ENCODE assay signal across 16 cellular contexts in genomic region chr18:6044773-6045172, GRCh38.
DNase-seq lines count a peak whose midpoint lies in the region; ATAC-seq and TF ChIP-seq lines count a peak whose summit lies in the region.
"Had no signal": no experiment of that assay in that cellular context is flagged by ENCODE, and none has a peak within 500 bp of the region (broad histone marks: within the 10 kb centered on the region; RNA-seq: fewer than 3 reads in every experiment).

No MANE protein-coding gene starts in this region.

- no peak overlapping the region for H3K9ac ChIP-seq in PC-3 (ENCODE audit: low read length)

- no peak overlapping the region for H2AFZ ChIP-seq in PC-3 (ENCODE audit: low read length)

- TF ChIP-seq CTCF in AG09309 (IDR thresholded peaks at IDR 0.05; ENCODE audit: control insufficient read depth, insufficient read depth, low read depth, low read length, missing control alignments): peak; percentile 18
- TF ChIP-seq CTCF in GM12874 (IDR thresholded peaks at IDR 0.05; ENCODE audit: insufficient read depth, low read depth, low read length): peak; percentile 18; the same call in 1 of the 2 replicates
- peak; percentile 43 for TF ChIP-seq CTCF in PC-3 (conservative IDR thresholded peaks at IDR 0.05; ENCODE audit: low read depth, low read length)
- peak; percentile 40 for TF ChIP-seq CTCF in epithelial cell of proximal tubule (conservative IDR thresholded peaks at IDR 0.05; ENCODE audit: low read depth, low read length)

- BruUV-seq in PC-3 (replicated peaks; lab: Mats Ljungman, UMichigan): no TSS peak

- no peaks in the 10 kb centered on the region for H3K9me3 ChIP-seq in PC-3 (ENCODE audit: low read length)
- H3K9me3 ChIP-seq: mucosa of descending colon had no signal

- H3K27me3 ChIP-seq in PC-3 (ENCODE audit: low read length): no peaks in the 10 kb centered on the region
- H3K27me3 ChIP-seq: dorsolateral prefrontal cortex had no signal

- H3K36me3 ChIP-seq in PC-3 (ENCODE audit: low read depth, low read length): no peaks in the 10 kb centered on the region
- H3K36me3 ChIP-seq: left ventricle myocardium inferior had no signal

- CTCF ChIA-PET in PC-3 (lab: Charles Lee): interaction anchor here (0.5 to 0.6 kb wide), 2 partner anchors 26 to 177 kb away, joined by 4 to 5 read pairs; no protein-coding TSS in a partner anchor

- no peak overlapping the region for H3K4me2 ChIP-seq in PC-3 (ENCODE audit: low read length)

- H3F3A ChIP-seq in PC-3 (ENCODE audit: low read length, unreplicated experiment): no peaks in the 10 kb centered on the region

- H3K4me3 ChIP-seq in AG09309 (ENCODE audit: control insufficient read depth, low read depth, low read length) (no peak overlapping the region), PC-3 (ENCODE audit: low read length) (no peak overlapping the region), epithelial cell of proximal tubule (ENCODE audit: low read depth, low read length) (no peak overlapping the region)
- H3K4me3 ChIP-seq: dorsolateral prefrontal cortex, left ventricle myocardium inferior, mucosa of descending colon had no signal

- no peaks in the 10 kb centered on the region for H3K4me1 ChIP-seq in PC-3 (ENCODE audit: insufficient read depth, low read length)
- H3K4me1 ChIP-seq: left ventricle myocardium inferior had no signal

- no peak for ATAC-seq in PC-3
- no peak for ATAC-seq in GM18861 (IDR thresholded peaks at IDR 0.05; ENCODE audit: unreplicated experiment)
- ATAC-seq: activated naive CD8-positive, alpha-beta T cell treated with anti-CD3 and anti-CD28 coated beads, Interleukin-2, amount 50 U/mL, for 24 hours; mucosa of descending colon had no signal

- DNase-seq in AG09309 (ENCODE audit: low read depth): no peak
- no peak for DNase-seq in PC-3
- no peak for DNase-seq in epithelial cell of proximal tubule (ENCODE audit: low read depth)
- no peak for DNase-seq in activated CD8-positive, alpha-beta memory T cell treated with anti-CD3 and anti-CD28 coated beads, Interleukin-2, amount 50 U/mL, for 4 hours
- no peak for DNase-seq in NCI-H69 (lab: John Stamatoyannopoulos, UW)
- DNase-seq in SKM-1 treated with dmso at 0.1 percent for 144 hours (lab: John Stamatoyannopoulos, UW; ENCODE audit: unreplicated experiment): no peak
- DNase-seq: activated naive CD8-positive, alpha-beta T cell treated with anti-CD3 and anti-CD28 coated beads, Interleukin-2, amount 50 U/mL, for 24 hours; CD4-positive, CD25-positive, alpha-beta regulatory T cell; dorsolateral prefrontal cortex; left ventricle myocardium inferior; mucosa of descending colon; NCI-H1694; NCI-H2227 treated with DMSO at 0.1 percent for 48 hours; RPMI8226 had no signal

- H3K9me2 ChIP-seq in PC-3 (replicated peaks; ENCODE audit: low read length): no peaks in the 10 kb centered on the region

- POLR2A ChIA-PET in PC-3 (lab: Charles Lee; ENCODE audit: unreplicated experiment): no interaction called here

- H4K20me1 ChIP-seq in PC-3 (ENCODE audit: low read length): no peaks in the 10 kb centered on the region

- H3K27ac ChIP-seq in PC-3 (ENCODE audit: low read length): no peak overlapping the region
- H3K27ac ChIP-seq: dorsolateral prefrontal cortex, left ventricle myocardium inferior had no signal

- no peaks in the 10 kb centered on the region for H3K79me2 ChIP-seq in PC-3 (ENCODE audit: low read length)

- intact Hi-C loops in PC-3 (cut with micrococcal nuclease): no loop called here
